13 cellular contexts compared by ENCODE assay signal in the genomic region with DNA sequence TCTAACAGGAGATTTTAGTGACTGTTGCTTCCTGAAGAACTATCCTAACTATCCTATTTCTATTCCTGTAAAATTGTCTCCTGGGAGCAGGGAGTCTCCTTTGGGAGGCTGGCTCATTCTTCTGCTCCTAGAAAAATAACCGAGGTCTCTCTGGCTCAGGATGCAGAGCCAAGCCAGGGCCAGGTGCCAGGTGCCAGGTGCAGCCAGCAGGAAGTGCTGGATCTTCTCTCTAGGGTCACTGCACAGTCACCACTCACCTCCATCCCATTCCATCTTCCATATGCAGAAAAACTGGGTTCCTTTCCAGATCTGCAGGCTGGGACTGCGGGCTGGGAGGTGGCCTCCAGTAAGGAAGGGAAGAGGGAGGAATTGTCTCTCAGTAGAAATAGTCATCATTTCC. TPM values are rescaled to one million over a fixed set of nuclear protein-coding genes. Genes with fewer than 3 reads are reported as not detected.
DNase-seq lines count a peak whose midpoint lies in the region; ATAC-seq, FAIRE-seq and TF ChIP-seq lines count a peak whose summit lies in the region.
"Had no signal": no experiment of that assay in that cellular context is flagged by ENCODE, and none has a peak within 500 bp of the region (broad histone marks: within the 10 kb centered on the region; RNA-seq: fewer than 3 reads in every experiment).

No MANE protein-coding gene starts in this region.

- FAIRE-seq in GM12892 (lab: Jason Lieb, UNC) = no peak
- FAIRE-seq: GM18507, HTR-8/SVneo had no signal

- H3K4me1 Mint-ChIP-seq in stimulated activated naive B cell treated with anti-CD40 and anti-IgM and Interleukin-4, amounts not matched to agents 10 μg/mL and 1 μg/mL and 100 μg/mL, for 72 hours = peaks cover 0 to 4% of the 10 kb centered on the region in 2 donors

- H3K4me3 Mint-ChIP-seq in stimulated activated naive B cell treated with anti-CD40 and anti-IgM and Interleukin-4, amounts not matched to agents 10 μg/mL and 1 μg/mL and 100 μg/mL, for 72 hours = no peak overlapping the region
- H3K4me3 Mint-ChIP-seq: HFFc6 had no signal

- ATAC-seq in stimulated activated naive B cell treated with anti-CD40 and anti-IgM and Interleukin-4, amounts not matched to agents 10 μg/mL and 1 μg/mL and 100 μg/mL, for 72 hours (replicated peaks) = no peak

- H3K27ac Mint-ChIP-seq in stimulated activated naive B cell treated with anti-CD40 and anti-IgM and Interleukin-4, amounts not matched to agents 10 μg/mL and 1 μg/mL and 100 μg/mL, for 72 hours = peak overlapping the region; percentile 4
- H3K27ac Mint-ChIP-seq: HFFc6 had no signal

- TF ChIP-seq POLR2A in GM12892 (IDR thresholded peaks at IDR 0.05; ENCODE audit: low read depth, low read length) = no peak

- H3K27me3 Mint-ChIP-seq in stimulated activated naive B cell treated with anti-CD40 and anti-IgM and Interleukin-4, amounts not matched to agents 10 μg/mL and 1 μg/mL and 100 μg/mL, for 72 hours = peaks cover 42 to 63% of the 10 kb centered on the region in 2 donors

- H3K36me3 Mint-ChIP-seq in stimulated activated naive B cell treated with anti-CD40 and anti-IgM and Interleukin-4, amounts not matched to agents 10 μg/mL and 1 μg/mL and 100 μg/mL, for 72 hours = no peaks in the 10 kb centered on the region

- no peaks in the 10 kb centered on the region for H3K9me3 Mint-ChIP-seq in stimulated activated naive B cell treated with anti-CD40 and anti-IgM and Interleukin-4, amounts not matched to agents 10 μg/mL and 1 μg/mL and 100 μg/mL, for 72 hours
- H3K9me3 Mint-ChIP-seq: HFFc6 had no signal

- DNase-seq in NCI-H2107 treated with DMSO at 0.1 percent for 48 hours (lab: John Stamatoyannopoulos, UW; ENCODE audit: unreplicated experiment) = peak; percentile 56
- no peak for DNase-seq in NCI-H2107 (lab: John Stamatoyannopoulos, UW)
- peak; percentile 66 for DNase-seq in NCI-H2029 (lab: John Stamatoyannopoulos, UW)
- peak; percentile 17 for DNase-seq in NCI-H774 (lab: John Stamatoyannopoulos, UW)
- no peak for DNase-seq in stimulated activated naive B cell treated with anti-CD40 and anti-IgM and Interleukin-4, amounts not matched to agents 10 μg/mL and 1 μg/mL and 100 μg/mL, for 72 hours
- no peak for DNase-seq in activated T-cell treated with anti-CD3 and anti-CD28 coated beads, Interleukin-2, amount 50 U/mL, for 48 hours
- no peak for DNase-seq in GM12892 (ENCODE audit: insufficient read length)
- DNase-seq in mesenteric fat pad (ENCODE audit: low spot score) = no peak
- DNase-seq: HFFc6, NCI-H187, NCI-H524 treated with DMSO at 0.1 percent for 48 hours had no signal

RNA-seq across cellular contexts. Expression of a gene that starts 3.8 kb away (rescaled TPM):
- polyA plus RNA-seq in GM12892 (2012; ENCODE audit: missing spikeins) = not detected
- total RNA-seq in mesenteric fat pad = 3.2 TPM

RNA-seq across cellular contexts. Expression of a gene that starts 53.7 kb away (rescaled TPM):
- polyA plus RNA-seq in GM12892 (2012; ENCODE audit: missing spikeins) = 40.3 TPM
- 68.1 TPM for total RNA-seq in mesenteric fat pad

Comparison
In these comparisons a context has a peak if more than half of its experiments do, and no peak if none do; other contexts are left out.
1. DNase-seq: peak in NCI-H2107 treated with DMSO at 0.1 percent for 48 hours (single experiment), NCI-H2029 (single experiment) and NCI-H774 (single experiment); none in NCI-H2107 (single experiment), stimulated activated naive B cell treated with anti-CD40 and anti-IgM and Interleukin-4, amounts not matched to agents 10 μg/mL and 1 μg/mL and 100 μg/mL, for 72 hours (single experiment), activated T-cell treated with anti-CD3 and anti-CD28 coated beads, Interleukin-2, amount 50 U/mL, for 48 hours (0 of 2), GM12892 (single experiment) and mesenteric fat pad (single experiment).